ENCODE assay signal across 16 cellular contexts in genomic region chr4:186887211-186887785, GRCh38.
DNase-seq lines count a peak whose midpoint lies in the region; ATAC-seq lines count a peak whose summit lies in the region.
"Had no signal": no experiment of that assay in that cellular context is flagged by ENCODE, and none has a peak within 500 bp of the region (broad histone marks: within the 10 kb centered on the region; RNA-seq: fewer than 3 reads in every experiment).

No MANE protein-coding gene starts in this region.

- in situ Hi-C loops in ACHN (cut with HindIII; ENCODE audit: low pct_ligation_motif_present, low pct_unique_long_range_greater_than_20kb, low sequenced_read_pairs) (no loop called here), KBM-7 (cut with MboI; ENCODE audit: low pct_unique_long_range_greater_than_20kb, low sequenced_read_pairs) (no loop called here)

- no peak for ATAC-seq in HG02571 (IDR thresholded peaks at IDR 0.05; ENCODE audit: unreplicated experiment)
- ATAC-seq: activated CD4-positive, alpha-beta T cell treated with anti-CD3 and anti-CD28 coated beads for 36 hours; activated T-cell treated with anti-CD3 and anti-CD28 coated beads, Interleukin-2, amount 50 U/mL, for 72 hours had no signal

- peaks cover 0 to 2% (median 0%) of the 10 kb centered on the region in 3 donors for H3K27me3 Mint-ChIP-seq in immature natural killer cell (ENCODE audit: low read depth in 3 of 3)
- H3K27me3 Mint-ChIP-seq: activated CD4-positive, alpha-beta T cell treated with anti-CD3 and anti-CD28 coated beads for 36 hours had no signal

- H3K27ac Mint-ChIP-seq in immature natural killer cell = no peak overlapping the region
- H3K27ac Mint-ChIP-seq: activated CD4-positive, alpha-beta T cell treated with anti-CD3 and anti-CD28 coated beads for 36 hours; activated T-cell treated with anti-CD3 and anti-CD28 coated beads, Interleukin-2, amount 50 U/mL, for 72 hours; mesothelial cell of epicardium had no signal

- H3K36me3 Mint-ChIP-seq in immature natural killer cell = peaks cover 0 to 2% (median 0%) of the 10 kb centered on the region in 3 donors
- H3K36me3 Mint-ChIP-seq: mesothelial cell of epicardium had no signal

- H3K4me3 Mint-ChIP-seq in immature natural killer cell = no peak overlapping the region
- H3K4me3 Mint-ChIP-seq: activated CD4-positive, alpha-beta T cell treated with anti-CD3 and anti-CD28 coated beads for 36 hours; activated T-cell treated with anti-CD3 and anti-CD28 coated beads, Interleukin-2, amount 50 U/mL, for 72 hours had no signal

- peaks cover 9 to 46% (median 23%) of the 10 kb centered on the region in 6 donors for H3K9me3 Mint-ChIP-seq in immature natural killer cell
- H3K9me3 Mint-ChIP-seq: mesothelial cell of epicardium had no signal

- DNase-seq in ACHN (peak; percentile 56), KBM-7 (peak; percentile 31), astrocyte of the hippocampus (ENCODE audit: low read depth, low spot score) (peak; percentile 65), kidney tubule cell (ENCODE audit: low spot score) (peak; percentile 72), immature natural killer cell (no peak), NCI-H128 (lab: John Stamatoyannopoulos, UW; ENCODE audit: unreplicated experiment) (no peak)
- no peak for DNase-seq in stimulated activated CD4-positive, alpha-beta T cell treated with anti-CD3 and anti-CD28 coated beads, Interleukin-1b, Interleukin-23, amount 100 ng/mL, for 48 hours
- DNase-seq: activated CD4-positive, alpha-beta T cell treated with anti-CD3 and anti-CD28 coated beads for 36 hours; activated T-cell treated with anti-CD3 and anti-CD28 coated beads, Interleukin-2, amount 50 U/mL, for 72 hours; DMS153; HCEC 1CT; NCI-H2171; stimulated activated CD4-positive, alpha-beta T cell treated with anti-CD3 and anti-CD28 coated beads, Interleukin-15, amount 100 ng/mL, for 24 hours; SW 1271 had no signal

- no peaks in the 10 kb centered on the region for H3K4me1 Mint-ChIP-seq in immature natural killer cell
- H3K4me1 Mint-ChIP-seq: activated CD4-positive, alpha-beta T cell treated with anti-CD3 and anti-CD28 coated beads for 36 hours had no signal

Comparison
In these comparisons a context has a peak if more than half of its experiments do, and no peak if none do; other contexts are left out.
1. DNase-seq: peak in ACHN (single experiment), KBM-7 (single experiment), astrocyte of the hippocampus (single experiment) and kidney tubule cell (single experiment); none in immature natural killer cell (0 of 3), NCI-H128 (single experiment) and stimulated activated CD4-positive, alpha-beta T cell treated with anti-CD3 and anti-CD28 coated beads, Interleukin-1b, Interleukin-23, amount 100 ng/mL, for 48 hours (single experiment).